30 cellular contexts compared by ENCODE assay signal in the genomic region with DNA sequence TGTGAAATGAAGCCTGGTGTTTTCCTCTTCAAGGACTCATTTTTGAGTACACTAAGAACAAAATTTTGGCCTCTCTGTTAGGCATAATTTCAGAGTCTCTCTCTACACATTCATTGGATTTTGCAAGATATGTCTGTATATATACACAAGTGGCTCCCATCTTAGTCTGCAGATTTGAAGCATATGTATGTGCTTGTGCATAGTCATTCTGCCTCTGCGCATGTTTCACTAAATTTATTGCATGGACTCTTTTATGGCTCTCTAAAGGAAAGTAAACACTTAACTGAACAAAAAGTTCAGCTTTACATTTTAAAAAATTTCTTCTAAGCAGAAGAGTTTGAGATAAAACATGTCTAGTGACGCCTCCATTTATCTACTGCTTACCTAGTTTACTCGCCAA.
DNase-seq lines count a peak whose midpoint lies in the region; ATAC-seq, FAIRE-seq and TF ChIP-seq lines count a peak whose summit lies in the region.
"Had no signal": no experiment of that assay in that cellular context is flagged by ENCODE, and none has a peak within 500 bp of the region (broad histone marks: within the 10 kb centered on the region; RNA-seq: fewer than 3 reads in every experiment).

No MANE protein-coding gene starts in this region.

- intact Hi-C loops in dorsolateral prefrontal cortex (cut with DNase I) = no loop called here

- no peak for FAIRE-seq in small intestine (lab: Jason Lieb, UNC)
- FAIRE-seq: A549, GM12878, H1 had no signal

- no peak for ATAC-seq in HG03565 (IDR thresholded peaks at IDR 0.05; ENCODE audit: unreplicated experiment)
- no peak for ATAC-seq in stimulated activated naive CD8-positive, alpha-beta T cell treated with anti-CD3 and anti-CD28 coated beads, Interleukin-15, amount 100 ng/mL, for 72 hours
- ATAC-seq: A549; CD8-positive, alpha-beta T cell; GM12878; HCT116; PC-3; Right ventricle myocardium inferior had no signal

- no peaks in the 10 kb centered on the region for H3K27me3 Mint-ChIP-seq in stimulated activated naive CD8-positive, alpha-beta T cell treated with anti-CD3 and anti-CD28 coated beads, Interleukin-15, amount 100 ng/mL, for 72 hours

- H3K4me1 Mint-ChIP-seq in stimulated activated naive CD8-positive, alpha-beta T cell treated with anti-CD3 and anti-CD28 coated beads, Interleukin-15, amount 100 ng/mL, for 72 hours = no peaks in the 10 kb centered on the region

- no peak for DNase-seq in dorsolateral prefrontal cortex
- peak; percentile 48 for DNase-seq in left kidney (ENCODE audit: low read depth, low spot score)
- DNase-seq in small intestine = peak; percentile 44
- no peak for DNase-seq in NCI-H345 treated with DMSO at 0.1 percent for 48 hours (lab: John Stamatoyannopoulos, UW; ENCODE audit: unreplicated experiment)
- no peak for DNase-seq in HCEC 1CT
- DNase-seq in stimulated activated naive CD8-positive, alpha-beta T cell treated with anti-CD3 and anti-CD28 coated beads, Interleukin-15, amount 100 ng/mL, for 72 hours = no peak
- DNase-seq: CD8-positive, alpha-beta T cell; DMS 273 treated with DMSO at 0.1 percent for 48 hours; DMS79; EL; GDM1; Kasumi-1; NCI-H1092 treated with DMSO at 0.1 percent for 48 hours; NCI-H1436; NCI-H1930; NCI-H2107; NCI-H446 treated with DMSO at 0.1 percent for 48 hours; NCI-H526; NCI-H82; NK-92 treated with Interleukin-12 subunit alpha and Interleukin-12 subunit beta, amount 100 ng/mL, for 24 hours; PC-3; SJCRH30 had no signal

- CTCF ChIA-PET in HEK293 (lab: Yijun Ruan, JAX) = no interaction called here

- no peak overlapping the region for H3K4me3 Mint-ChIP-seq in stimulated activated naive CD8-positive, alpha-beta T cell treated with anti-CD3 and anti-CD28 coated beads, Interleukin-15, amount 100 ng/mL, for 72 hours
- H3K4me3 Mint-ChIP-seq: CD8-positive, alpha-beta T cell had no signal

- H3K4me1 ChIP-seq in HEK293 (ENCODE audit: control insufficient read depth, insufficient read depth, low read length) (peaks cover 24% of the 10 kb centered on the region), small intestine (ENCODE audit: control insufficient read depth in 2 of 2, insufficient read depth in 1 of 2, low read depth in 1 of 2, low read length in 1 of 2) (no peaks in the 10 kb centered on the region)
- H3K4me1 ChIP-seq: SJCRH30 had no signal

- no peaks in the 10 kb centered on the region for H3K9me3 Mint-ChIP-seq in stimulated activated naive CD8-positive, alpha-beta T cell treated with anti-CD3 and anti-CD28 coated beads, Interleukin-15, amount 100 ng/mL, for 72 hours
- H3K9me3 Mint-ChIP-seq: CD8-positive, alpha-beta T cell had no signal

- H3K27ac Mint-ChIP-seq in stimulated activated naive CD8-positive, alpha-beta T cell treated with anti-CD3 and anti-CD28 coated beads, Interleukin-15, amount 100 ng/mL, for 72 hours = no peak overlapping the region
- H3K27ac Mint-ChIP-seq: CD8-positive, alpha-beta T cell had no signal

- H3K27me3 ChIP-seq in dorsolateral prefrontal cortex = no peaks in the 10 kb centered on the region
- no peaks in the 10 kb centered on the region for H3K27me3 ChIP-seq in small intestine (ENCODE audit: control insufficient read depth in 2 of 2, insufficient read depth in 2 of 2, low read length in 2 of 2)
- H3K27me3 ChIP-seq: SJCRH30 had no signal

- no peak for TF ChIP-seq CTCF in HEK293 (tag by site-specific recombination; IDR thresholded peaks at IDR 0.05)
- no peak for TF ChIP-seq CTCF in dorsolateral prefrontal cortex (IDR thresholded peaks at IDR 0.05 in 54 of 56, conservative IDR thresholded peaks at IDR 0.05 in 2 of 56; ENCODE audit: low read depth in 1 of 56, partially characterized antibody in 56 of 56)

- POLR2A ChIA-PET in HEK293 (lab: Yijun Ruan, JAX) = no interaction called here

- H3K9me3 ChIP-seq in HEK293 (ENCODE audit: control insufficient read depth, insufficient read depth, low read depth, low read length) (no peaks in the 10 kb centered on the region), small intestine (ENCODE audit: control insufficient read depth, low read depth) (no peaks in the 10 kb centered on the region)
- H3K9me3 ChIP-seq: A549, SJCRH30 had no signal

- 24 to 70% (median 39%) methylated on average over 3 of the region's 3 CpGs for WGBS in small intestine, 3 donors

- no peaks in the 10 kb centered on the region for H3K36me3 ChIP-seq in HEK293 (ENCODE audit: control insufficient read depth in 2 of 2, insufficient read depth in 1 of 2, low read length in 2 of 2)
- no peaks in the 10 kb centered on the region for H3K36me3 ChIP-seq in small intestine (ENCODE audit: control insufficient read depth in 2 of 2, insufficient read depth in 2 of 2, low read length in 2 of 2)
- H3K36me3 ChIP-seq: SJCRH30 had no signal

- H3K4me3 ChIP-seq in HEK293 (ENCODE audit: low read depth, low read length) = no peak overlapping the region
- no peak overlapping the region for H3K4me3 ChIP-seq in dorsolateral prefrontal cortex
- no peak overlapping the region for H3K4me3 ChIP-seq in small intestine (ENCODE audit: low read depth in 1 of 2, low read length in 2 of 2)
- H3K4me3 ChIP-seq: A549, GM12878, SJCRH30 had no signal

- no peak overlapping the region for H3K27ac ChIP-seq in HEK293 (ENCODE audit: extremely low read depth, low read depth, low read length)
- H3K27ac ChIP-seq in dorsolateral prefrontal cortex = peak overlapping the region in 40 of 59 donors; percentile 1 to 99 (median 57)
- no peak overlapping the region for H3K27ac ChIP-seq in small intestine (ENCODE audit: low read depth in 1 of 2, low read length in 1 of 2)
- H3K27ac ChIP-seq: C4-2B, SJCRH30 had no signal

TF ChIP-seq in HEK293, 187 proteins besides CTCF, POLR2A, EP300 and RAD21 (continues in another document):
- no peak for TF ChIP-seq GLIS1 (tag by site-specific recombination; IDR thresholded peaks at IDR 0.05)
- no peak for TF ChIP-seq FEZF1 (tag by site-specific recombination; IDR thresholded peaks at IDR 0.05)
- TF ChIP-seq YY2 (tag by site-specific recombination; IDR thresholded peaks at IDR 0.05) = no peak
- TF ChIP-seq, protein P1, sequence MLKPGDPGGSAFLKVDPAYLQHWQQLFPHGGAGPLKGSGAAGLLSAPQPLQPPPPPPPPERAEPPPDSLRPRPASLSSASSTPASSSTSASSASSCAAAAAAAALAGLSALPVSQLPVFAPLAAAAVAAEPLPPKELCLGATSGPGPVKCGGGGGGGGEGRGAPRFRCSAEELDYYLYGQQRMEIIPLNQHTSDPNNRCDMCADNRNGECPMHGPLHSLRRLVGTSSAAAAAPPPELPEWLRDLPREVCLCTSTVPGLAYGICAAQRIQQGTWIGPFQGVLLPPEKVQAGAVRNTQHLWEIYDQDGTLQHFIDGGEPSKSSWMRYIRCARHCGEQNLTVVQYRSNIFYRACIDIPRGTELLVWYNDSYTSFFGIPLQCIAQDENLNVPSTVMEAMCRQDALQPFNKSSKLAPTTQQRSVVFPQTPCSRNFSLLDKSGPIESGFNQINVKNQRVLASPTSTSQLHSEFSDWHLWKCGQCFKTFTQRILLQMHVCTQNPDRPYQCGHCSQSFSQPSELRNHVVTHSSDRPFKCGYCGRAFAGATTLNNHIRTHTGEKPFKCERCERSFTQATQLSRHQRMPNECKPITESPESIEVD (tag by site-specific recombination; IDR thresholded peaks at IDR 0.05) = peak; percentile 88
- TF ChIP-seq, protein P2, sequence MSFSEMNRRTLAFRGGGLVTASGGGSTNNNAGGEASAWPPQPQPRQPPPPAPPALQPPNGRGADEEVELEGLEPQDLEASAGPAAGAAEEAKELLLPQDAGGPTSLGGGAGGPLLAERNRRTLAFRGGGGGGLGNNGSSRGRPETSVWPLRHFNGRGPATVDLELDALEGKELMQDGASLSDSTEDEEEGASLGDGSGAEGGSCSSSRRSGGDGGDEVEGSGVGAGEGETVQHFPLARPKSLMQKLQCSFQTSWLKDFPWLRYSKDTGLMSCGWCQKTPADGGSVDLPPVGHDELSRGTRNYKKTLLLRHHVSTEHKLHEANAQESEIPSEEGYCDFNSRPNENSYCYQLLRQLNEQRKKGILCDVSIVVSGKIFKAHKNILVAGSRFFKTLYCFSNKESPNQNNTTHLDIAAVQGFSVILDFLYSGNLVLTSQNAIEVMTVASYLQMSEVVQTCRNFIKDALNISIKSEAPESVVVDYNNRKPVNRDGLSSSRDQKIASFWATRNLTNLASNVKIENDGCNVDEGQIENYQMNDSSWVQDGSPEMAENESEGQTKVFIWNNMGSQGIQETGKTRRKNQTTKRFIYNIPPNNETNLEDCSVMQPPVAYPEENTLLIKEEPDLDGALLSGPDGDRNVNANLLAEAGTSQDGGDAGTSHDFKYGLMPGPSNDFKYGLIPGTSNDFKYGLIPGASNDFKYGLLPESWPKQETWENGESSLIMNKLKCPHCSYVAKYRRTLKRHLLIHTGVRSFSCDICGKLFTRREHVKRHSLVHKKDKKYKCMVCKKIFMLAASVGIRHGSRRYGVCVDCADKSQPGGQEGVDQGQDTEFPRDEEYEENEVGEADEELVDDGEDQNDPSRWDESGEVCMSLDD (tag by site-specific recombination; IDR thresholded peaks at IDR 0.05) = no peak
- no peak for TF ChIP-seq ZBTB17 (tag by site-specific recombination; IDR thresholded peaks at IDR 0.05)
- TF ChIP-seq ZNF510 (tag by site-specific recombination; IDR thresholded peaks at IDR 0.05; ENCODE audit: insufficient replicate concordance) = no peak
- TF ChIP-seq, protein P3, sequence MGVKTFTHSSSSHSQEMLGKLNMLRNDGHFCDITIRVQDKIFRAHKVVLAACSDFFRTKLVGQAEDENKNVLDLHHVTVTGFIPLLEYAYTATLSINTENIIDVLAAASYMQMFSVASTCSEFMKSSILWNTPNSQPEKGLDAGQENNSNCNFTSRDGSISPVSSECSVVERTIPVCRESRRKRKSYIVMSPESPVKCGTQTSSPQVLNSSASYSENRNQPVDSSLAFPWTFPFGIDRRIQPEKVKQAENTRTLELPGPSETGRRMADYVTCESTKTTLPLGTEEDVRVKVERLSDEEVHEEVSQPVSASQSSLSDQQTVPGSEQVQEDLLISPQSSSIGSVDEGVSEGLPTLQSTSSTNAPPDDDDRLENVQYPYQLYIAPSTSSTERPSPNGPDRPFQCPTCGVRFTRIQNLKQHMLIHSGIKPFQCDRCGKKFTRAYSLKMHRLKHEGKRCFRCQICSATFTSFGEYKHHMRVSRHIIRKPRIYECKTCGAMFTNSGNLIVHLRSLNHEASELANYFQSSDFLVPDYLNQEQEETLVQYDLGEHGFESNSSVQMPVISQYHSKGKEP (tag by site-specific recombination; IDR thresholded peaks at IDR 0.05) = peak; percentile 35; the same call in 1 of the 2 replicates
- TF ChIP-seq, protein P4, sequence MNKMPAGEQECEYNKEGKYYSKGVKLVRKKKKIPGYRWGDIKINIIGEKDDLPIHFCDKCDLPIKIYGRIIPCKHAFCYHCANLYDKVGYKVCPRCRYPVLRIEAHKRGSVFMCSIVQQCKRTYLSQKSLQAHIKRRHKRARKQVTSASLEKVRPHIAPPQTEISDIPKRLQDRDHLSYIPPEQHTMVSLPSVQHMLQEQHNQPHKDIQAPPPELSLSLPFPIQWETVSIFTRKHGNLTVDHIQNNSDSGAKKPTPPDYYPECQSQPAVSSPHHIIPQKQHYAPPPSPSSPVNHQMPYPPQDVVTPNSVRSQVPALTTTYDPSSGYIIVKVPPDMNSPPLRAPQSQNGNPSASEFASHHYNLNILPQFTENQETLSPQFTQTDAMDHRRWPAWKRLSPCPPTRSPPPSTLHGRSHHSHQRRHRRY (tag by site-specific recombination; IDR thresholded peaks at IDR 0.05) = no peak
- TF ChIP-seq ZNF223 (tag by site-specific recombination; IDR thresholded peaks at IDR 0.05) = no peak

Comparison
In these comparisons a context has a peak if more than half of its experiments do, and no peak if none do; other contexts are left out.
1. H3K27ac ChIP-seq: peak in dorsolateral prefrontal cortex (40 of 59); none in HEK293 (single experiment) and small intestine (0 of 2).
2. DNase-seq: peak in left kidney (single experiment) and small intestine (single experiment); none in dorsolateral prefrontal cortex (0 of 10), NCI-H345 treated with DMSO at 0.1 percent for 48 hours (single experiment), HCEC 1CT (single experiment) and stimulated activated naive CD8-positive, alpha-beta T cell treated with anti-CD3 and anti-CD28 coated beads, Interleukin-15, amount 100 ng/mL, for 72 hours (0 of 2).